In genomic region chr18:76149284-76149683, GRCh38 we compare ENCODE assay signal across 34 cellular contexts.
"Had no signal": no experiment of that assay in that cellular context is flagged by ENCODE, and none has a peak within 500 bp of the region (broad histone marks: within the 10 kb centered on the region; RNA-seq: fewer than 3 reads in every experiment).

No MANE protein-coding gene starts in this region.

- ATAC-seq: activated CD4-positive, CD25-positive, alpha-beta regulatory T cell treated with anti-CD3 and anti-CD28 coated beads, Interleukin-2, amount 50 U/mL, for 24 hours; activated CD8-positive, alpha-beta memory T cell treated with anti-CD3 and anti-CD28 coated beads, Interleukin-2, amount 10 ng/mL, durations not matched to agents 7 days and 5 days; activated CD8-positive, alpha-beta T cell treated with anti-CD3 and anti-CD28 coated beads, Interleukin-2, amount 10 ng/mL, durations not matched to agents 7 days and 5 days; activated naive CD4-positive, alpha-beta T cell treated with anti-CD3 and anti-CD28 coated beads, Interleukin-2, amount 50 U/mL, for 72 hours; effector memory CD8-positive, alpha-beta T cell; gastroesophageal sphincter; heart right ventricle; T-helper 17 cell had no signal

- H3K9me3 ChIP-seq: ascending aorta, esophagus squamous epithelium, gastroesophageal sphincter, heart right ventricle had no signal

- H3K4me1 Mint-ChIP-seq: activated B cell treated with CpG ODN at 0.5 μM for 24 hours; activated CD8-positive, alpha-beta memory T cell treated with anti-CD3 and anti-CD28 coated beads, Interleukin-2, amount 10 ng/mL, durations not matched to agents 7 days and 5 days; activated naive CD4-positive, alpha-beta T cell treated with anti-CD3 and anti-CD28 coated beads, Interleukin-2, amount 10 ng/mL, durations not matched to agents 7 days and 5 days; central memory CD8-positive, alpha-beta T cell; T-helper 17 cell had no signal

- DNase-seq: activated B cell treated with CpG ODN at 0.5 μM for 24 hours; activated CD4-positive, alpha-beta memory T cell treated with anti-CD3 and anti-CD28 coated beads for 36 hours; activated CD4-positive, alpha-beta T cell treated with anti-CD3 and anti-CD28 coated beads for 48 hours; activated CD8-positive, alpha-beta memory T cell treated with anti-CD3 and anti-CD28 coated beads, Interleukin-2, amount 10 ng/mL, durations not matched to agents 7 days and 5 days; activated CD8-positive, alpha-beta memory T cell treated with anti-CD3 and anti-CD28 coated beads, Interleukin-2, amount 50 U/mL, for 4 hours; activated CD8-positive, alpha-beta T cell treated with anti-CD3 and anti-CD28 coated beads, Interleukin-2, amount 10 ng/mL, durations not matched to agents 7 days and 5 days; activated gamma-delta T cell; activated naive CD4-positive, alpha-beta T cell; activated naive CD4-positive, alpha-beta T cell treated with anti-CD3 and anti-CD28 coated beads, Interleukin-2, amount 10 ng/mL, durations not matched to agents 7 days and 5 days; activated naive CD8-positive, alpha-beta T cell treated with anti-CD3 and anti-CD28 coated beads, Interleukin-2, amount 10 ng/mL, durations not matched to agents 7 days and 5 days; activated T-cell treated with anti-CD3 and anti-CD28 coated beads, Interleukin-2, amount 50 U/mL, for 1 hour; activated T-cell treated with anti-CD3 and anti-CD28 coated beads, Interleukin-2, amount 50 U/mL, for 48 hours; cortex of kidney; dermis blood vessel endothelial cell; effector CD4-positive, alpha-beta T cell; effector memory CD8-positive, alpha-beta T cell; esophagus squamous epithelium; foreskin melanocyte; heart right ventricle; T-helper 17 cell; T1000; WERI-Rb-1 had no signal

- H3K79me2 ChIP-seq: hepatocyte had no signal

- H3K27me3 ChIP-seq: ascending aorta, esophagus squamous epithelium, gastroesophageal sphincter, heart right ventricle, hepatocyte had no signal

- H3K27me3 Mint-ChIP-seq: activated B cell treated with CpG ODN at 0.5 μM for 24 hours; activated CD4-positive, alpha-beta memory T cell treated with anti-CD3 and anti-CD28 coated beads for 36 hours; activated CD8-positive, alpha-beta memory T cell treated with anti-CD3 and anti-CD28 coated beads, Interleukin-2, amount 10 ng/mL, durations not matched to agents 7 days and 5 days; activated naive CD4-positive, alpha-beta T cell treated with anti-CD3 and anti-CD28 coated beads, Interleukin-2, amount 10 ng/mL, durations not matched to agents 7 days and 5 days; brain; central memory CD8-positive, alpha-beta T cell; effector memory CD8-positive, alpha-beta T cell had no signal

- H3K27ac ChIP-seq: ascending aorta, epithelial cell of prostate, esophagus squamous epithelium, gastroesophageal sphincter, heart right ventricle, hepatocyte, WERI-Rb-1 had no signal

- H3K4me3 ChIP-seq: ascending aorta, esophagus squamous epithelium, gastroesophageal sphincter, heart right ventricle, hepatocyte had no signal

- H2AFZ ChIP-seq: hepatocyte had no signal

- H3K36me3 ChIP-seq: ascending aorta, esophagus squamous epithelium, gastroesophageal sphincter, heart right ventricle, WERI-Rb-1 had no signal

- H3K4me1 ChIP-seq: ascending aorta, esophagus squamous epithelium, gastroesophageal sphincter, heart right ventricle had no signal

- H3K36me3 Mint-ChIP-seq: activated CD4-positive, alpha-beta memory T cell treated with anti-CD3 and anti-CD28 coated beads for 36 hours; activated CD8-positive, alpha-beta memory T cell treated with anti-CD3 and anti-CD28 coated beads, Interleukin-2, amount 10 ng/mL, durations not matched to agents 7 days and 5 days; activated naive CD4-positive, alpha-beta T cell treated with anti-CD3 and anti-CD28 coated beads, Interleukin-2, amount 10 ng/mL, durations not matched to agents 7 days and 5 days; activated naive CD4-positive, alpha-beta T cell treated with anti-CD3 and anti-CD28 coated beads, Interleukin-2, amount 50 U/mL, for 72 hours; activated naive CD8-positive, alpha-beta T cell treated with anti-CD3 and anti-CD28 coated beads, Interleukin-2, amount 10 ng/mL, durations not matched to agents 7 days and 5 days; brain had no signal

- FAIRE-seq: bronchial epithelial cell, colon, endothelial cell of umbilical vein had no signal

- H3K27ac Mint-ChIP-seq: activated B cell treated with CpG ODN at 0.5 μM for 24 hours; activated CD4-positive, alpha-beta memory T cell treated with anti-CD3 and anti-CD28 coated beads for 36 hours; activated CD8-positive, alpha-beta memory T cell treated with anti-CD3 and anti-CD28 coated beads, Interleukin-2, amount 10 ng/mL, durations not matched to agents 7 days and 5 days; activated CD8-positive, alpha-beta T cell treated with anti-CD3 and anti-CD28 coated beads, Interleukin-2, amount 10 ng/mL, durations not matched to agents 7 days and 5 days; activated naive CD4-positive, alpha-beta T cell treated with anti-CD3 and anti-CD28 coated beads, Interleukin-2, amount 10 ng/mL, durations not matched to agents 7 days and 5 days; activated naive CD4-positive, alpha-beta T cell treated with anti-CD3 and anti-CD28 coated beads, Interleukin-2, amount 50 U/mL, for 72 hours; activated naive CD8-positive, alpha-beta T cell treated with anti-CD3 and anti-CD28 coated beads, Interleukin-2, amount 10 ng/mL, durations not matched to agents 7 days and 5 days; brain; effector memory CD8-positive, alpha-beta T cell; T-helper 17 cell; T-helper 2 cell treated with Interferon-gamma antibody and Interleukin-4, amounts not matched to agents 5 μg/mL and 100 μg/mL, for 36 hours had no signal

- H3K4me3 Mint-ChIP-seq: activated B cell treated with CpG ODN at 0.5 μM for 24 hours; activated CD4-positive, alpha-beta memory T cell treated with anti-CD3 and anti-CD28 coated beads for 36 hours; activated CD8-positive, alpha-beta memory T cell treated with anti-CD3 and anti-CD28 coated beads, Interleukin-2, amount 10 ng/mL, durations not matched to agents 7 days and 5 days; activated CD8-positive, alpha-beta T cell treated with anti-CD3 and anti-CD28 coated beads, Interleukin-2, amount 10 ng/mL, durations not matched to agents 7 days and 5 days; activated naive CD4-positive, alpha-beta T cell treated with anti-CD3 and anti-CD28 coated beads, Interleukin-2, amount 10 ng/mL, durations not matched to agents 7 days and 5 days; activated naive CD8-positive, alpha-beta T cell treated with anti-CD3 and anti-CD28 coated beads, Interleukin-2, amount 10 ng/mL, durations not matched to agents 7 days and 5 days; brain; central memory CD8-positive, alpha-beta T cell; effector memory CD8-positive, alpha-beta T cell; T-helper 17 cell; T-helper 2 cell treated with Interferon-gamma antibody and Interleukin-4, amounts not matched to agents 5 μg/mL and 100 μg/mL, for 36 hours had no signal

- H3K9me3 Mint-ChIP-seq: activated B cell treated with CpG ODN at 0.5 μM for 24 hours; activated CD4-positive, alpha-beta memory T cell treated with anti-CD3 and anti-CD28 coated beads for 36 hours; activated naive CD4-positive, alpha-beta T cell treated with anti-CD3 and anti-CD28 coated beads, Interleukin-2, amount 10 ng/mL, durations not matched to agents 7 days and 5 days; activated naive CD4-positive, alpha-beta T cell treated with anti-CD3 and anti-CD28 coated beads, Interleukin-2, amount 50 U/mL, for 72 hours; T-helper 2 cell treated with Interferon-gamma antibody and Interleukin-4, amounts not matched to agents 5 μg/mL and 100 μg/mL, for 36 hours had no signal

- H3K4me2 ChIP-seq: hepatocyte had no signal
